Comparison of ENCODE assay signal across 8 cellular contexts in the genomic region with DNA sequence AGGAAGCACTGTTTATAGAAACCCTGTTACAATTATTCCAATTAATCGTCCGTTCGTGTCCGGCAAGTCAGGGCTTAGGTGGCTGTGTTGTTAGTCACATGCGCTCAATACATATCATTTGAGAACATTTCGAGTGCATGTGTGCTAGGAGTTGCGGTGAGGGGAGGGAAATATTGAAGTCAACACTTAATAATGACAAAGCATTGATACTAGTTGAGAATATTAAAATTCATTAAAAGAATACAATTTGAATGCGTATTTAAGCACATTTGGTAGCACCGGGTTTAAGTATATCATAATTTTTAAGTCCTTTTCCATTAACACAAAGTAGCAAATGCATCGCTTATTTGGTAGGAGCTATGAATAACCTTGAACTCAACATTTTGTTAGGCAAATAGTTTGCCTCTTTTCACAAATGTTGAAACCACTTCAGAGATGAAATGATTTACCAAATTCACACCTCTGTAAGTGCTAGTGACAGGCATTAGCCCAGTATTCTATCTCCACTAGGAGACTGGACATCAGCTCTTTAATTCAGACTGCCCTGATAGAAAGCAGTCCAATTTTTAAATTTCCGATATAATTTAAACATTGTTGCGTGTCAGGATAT. TPM values are rescaled to one million over a fixed set of nuclear protein-coding genes. Genes with fewer than 3 reads are reported as not detected.
DNase-seq lines count a peak whose midpoint lies in the region; ATAC-seq and TF ChIP-seq lines count a peak whose summit lies in the region.

No MANE protein-coding gene starts in this region.

- peak overlapping the region; percentile 82 to 97 for H3K27ac ChIP-seq in ovary

- peak overlapping the region; percentile 96 for H3K4me3 ChIP-seq in NT2/D1 (ENCODE audit: insufficient read length, low read depth)
- peak overlapping the region; percentile 67 for H3K4me3 ChIP-seq in ovary

- no peaks in the 10 kb centered on the region for H3K9me3 Mint-ChIP-seq in endothelial cell (ENCODE audit: unreplicated experiment)

- H3K4me1 ChIP-seq in NT2/D1 (ENCODE audit: insufficient read depth, insufficient read length) = no peaks in the 10 kb centered on the region
- H3K4me1 ChIP-seq in ovary (ENCODE audit: insufficient read depth) = peaks cover 2% of the 10 kb centered on the region

- H3K27me3 ChIP-seq in NT2/D1 (ENCODE audit: insufficient read depth, insufficient read length) = no peaks in the 10 kb centered on the region
- H3K27me3 ChIP-seq in ovary = no peaks in the 10 kb centered on the region

- no peak for TF ChIP-seq EP300 in ovary (IDR thresholded peaks at IDR 0.05)

- H3K9me3 ChIP-seq in NT2/D1 (ENCODE audit: insufficient read depth, low read length) (no peaks in the 10 kb centered on the region), ovary (no peaks in the 10 kb centered on the region)

- H3K9ac ChIP-seq in NT2/D1 (ENCODE audit: insufficient read length, low read depth) = peak overlapping the region; percentile 96

- peaks cover 26% of the 10 kb centered on the region for H3K4me1 Mint-ChIP-seq in endothelial cell (ENCODE audit: unreplicated experiment)

- no peak for TF ChIP-seq POLR2A in ovary (IDR thresholded peaks at IDR 0.05)

- WGBS in ovary, 3 donors = 3 to 11% (median 5%) methylated on average over 12 of the region's 12 CpGs

- peaks cover 9% of the 10 kb centered on the region for H3K36me3 Mint-ChIP-seq in endothelial cell (ENCODE audit: low read depth, unreplicated experiment)

- DNase-seq in DMS53 treated with DMSO at 0.1 percent for 48 hours (lab: John Stamatoyannopoulos, UW; ENCODE audit: unreplicated experiment) (peak; percentile 76), NT2/D1 (ENCODE audit: low read depth, low spot score) (no peak), endothelial cell (ENCODE audit: low spot score) (no peak), ovary (no peak), omental fat pad (ENCODE audit: low spot score) (no peak)
- DNase-seq in activated CD4-positive, alpha-beta T cell treated with anti-CD3 and anti-CD28 coated beads for 1 hour = no peak

- peak overlapping the region; percentile 68 for H3K27ac Mint-ChIP-seq in endothelial cell (ENCODE audit: unreplicated experiment)

- peaks cover 14% of the 10 kb centered on the region for H3K27me3 Mint-ChIP-seq in endothelial cell (ENCODE audit: unreplicated experiment)

- no peak for TF ChIP-seq CTCF in endothelial cell (IDR thresholded peaks at IDR 0.05; ENCODE audit: unreplicated experiment)
- TF ChIP-seq CTCF in ovary (IDR thresholded peaks at IDR 0.05) = no peak
- no peak for TF ChIP-seq CTCF in omental fat pad (IDR thresholded peaks at IDR 0.05)

- ATAC-seq in omental fat pad (ENCODE audit: low FRiP score) = no peak
- ATAC-seq in GM19351 (IDR thresholded peaks at IDR 0.05; ENCODE audit: unreplicated experiment) = no peak
- no peak for ATAC-seq in GM21529 (IDR thresholded peaks at IDR 0.05; ENCODE audit: unreplicated experiment)

- H3K36me3 ChIP-seq in NT2/D1 (ENCODE audit: insufficient read depth, insufficient read length, low read length) (peaks cover 33% of the 10 kb centered on the region), ovary (no peaks in the 10 kb centered on the region)

- intact Hi-C loops in ovary (cut with DNase I) = no loop called here

- peak overlapping the region; percentile 95 for H3K4me3 Mint-ChIP-seq in endothelial cell (ENCODE audit: unreplicated experiment)

RNA-seq across cellular contexts. Expression of a gene that starts 1.1 kb away (rescaled TPM):
- total RNA-seq in endothelial cell (ENCODE audit: unreplicated experiment) (169 TPM), ovary (100 to 1,000 TPM; 117 to 163 (median 150) TPM), omental fat pad (100 to 1,000 TPM; 199 to 340 (median 217) TPM)
- 100 to 1,000 TPM; 118 to 180 TPM for polyA plus RNA-seq in ovary
